ENCODE assay signal across 13 cellular contexts in the genomic region with DNA sequence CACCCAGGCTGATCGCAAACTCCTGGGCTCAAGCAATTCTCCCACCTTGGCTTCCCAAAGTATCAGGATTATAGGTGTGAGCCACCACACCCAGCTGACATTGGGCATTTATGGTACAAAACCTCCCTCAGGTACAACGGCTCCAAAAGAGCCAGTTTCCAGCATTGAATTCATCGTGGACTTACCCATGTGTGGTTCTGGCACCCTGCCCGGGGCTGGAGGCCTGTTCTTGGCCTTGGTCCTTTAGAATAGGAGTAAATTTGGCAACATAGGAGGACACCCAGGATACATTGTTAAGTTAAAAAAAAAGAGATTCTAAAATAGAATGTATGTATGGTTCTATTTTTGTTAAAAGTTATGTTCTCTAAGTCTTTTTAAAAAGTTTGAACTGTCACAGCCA. TPM values are rescaled to one million over a fixed set of nuclear protein-coding genes. Genes with fewer than 3 reads are reported as not detected.
A peak's percentile ranks its signal among the peaks of the same experiment; 100 is the strongest.
DNase-seq lines count a peak whose midpoint lies in the region; ATAC-seq and TF ChIP-seq lines count a peak whose summit lies in the region.
"Had no signal": no experiment of that assay in that cellular context is flagged by ENCODE, and none has a peak within 500 bp of the region (broad histone marks: within the 10 kb centered on the region; RNA-seq: fewer than 3 reads in every experiment).

No MANE protein-coding gene starts in this region.

- H3K9me3 ChIP-seq in GM23248 (ENCODE audit: low read depth) (no peaks in the 10 kb centered on the region), psoas muscle (no peaks in the 10 kb centered on the region)
- H3K9me3 ChIP-seq: SJSA1 had no signal

- H3K4me2 ChIP-seq in GM23248 (ENCODE audit: unreplicated experiment), result no peak overlapping the region

- no peaks in the 10 kb centered on the region for H3K79me2 ChIP-seq in GM23248 (ENCODE audit: insufficient read depth)

- H3K4me3 ChIP-seq in GM23248 (no peak overlapping the region), fibroblast of pulmonary artery (replicated peaks; ENCODE audit: low read depth, low read length) (no peak overlapping the region), psoas muscle (no peak overlapping the region)
- H3K4me3 ChIP-seq: SJSA1 had no signal

- no peak overlapping the region for H3K27ac ChIP-seq in GM23248
- peak overlapping the region; percentile 66 for H3K27ac ChIP-seq in VCaP
- no peak overlapping the region for H3K27ac ChIP-seq in psoas muscle
- H3K27ac ChIP-seq: SJSA1 had no signal

- in situ Hi-C loops in GM23248 (cut with MboI), result no loop called here

- H3F3A ChIP-seq in GM23248 (ENCODE audit: insufficient read depth), result no peaks in the 10 kb centered on the region

- no peaks in the 10 kb centered on the region for H4K20me1 ChIP-seq in GM23248 (ENCODE audit: insufficient read depth)

- H2AFZ ChIP-seq in GM23248, result no peak overlapping the region

- H3K27me3 ChIP-seq in GM23248 (replicated peaks; ENCODE audit: insufficient read depth) (no peaks in the 10 kb centered on the region), psoas muscle (ENCODE audit: insufficient read depth in 3 of 3, low read length in 2 of 3) (no peaks in the 10 kb centered on the region)
- H3K27me3 ChIP-seq: SJSA1 had no signal

- intact Hi-C loops in psoas muscle (cut with DNase I), result no loop called here

- 30 to 35% methylated on average over 4 of the region's 4 CpGs for WGBS in GM23248 (ENCODE audit: low coverage in 1 of 2, low lambda C conversion rate in 2 of 2, missing lambda C conversion rate in 2 of 2), 2 experiments
- WGBS in psoas muscle, 3 donors, result 31 to 35% (median 34%) methylated on average over 4 of the region's 4 CpGs

- H3K36me3 ChIP-seq in GM23248 (ENCODE audit: low read depth), result no peaks in the 10 kb centered on the region
- peaks cover 2 to 79% of the 10 kb centered on the region in 2 donors for H3K36me3 ChIP-seq in psoas muscle (ENCODE audit: insufficient read depth in 1 of 2, low read depth in 1 of 2)

- no peak for ATAC-seq in psoas muscle
- ATAC-seq: CD8-positive, alpha-beta T cell; WTC11 had no signal

- no peak overlapping the region for H3K9ac ChIP-seq in GM23248

- TF ChIP-seq CTCF in VCaP (conservative IDR thresholded peaks at IDR 0.05), result no peak
- no peak for TF ChIP-seq CTCF in fibroblast of pulmonary artery (IDR thresholded peaks at IDR 0.05; ENCODE audit: low read length, missing control alignments)
- TF ChIP-seq CTCF in psoas muscle (IDR thresholded peaks at IDR 0.05), result no peak

- H3K4me1 ChIP-seq in GM23248 (ENCODE audit: insufficient read depth) (no peaks in the 10 kb centered on the region), psoas muscle (peaks cover 7% of the 10 kb centered on the region)
- H3K4me1 ChIP-seq: SJSA1 had no signal

- no peaks in the 10 kb centered on the region for H3K9me2 ChIP-seq in GM23248 (ENCODE audit: insufficient read depth)

- peak; percentile 29 for DNase-seq in GM23248
- DNase-seq in fibroblast of pulmonary artery (ENCODE audit: low read depth), result peak; percentile 82
- DNase-seq in psoas muscle, result peak; percentile 64 to 68
- no peak for DNase-seq in effector CD4-positive, alpha-beta T cell
- DNase-seq in NCI-H526 treated with DMSO at 0.1 percent for 48 hours (lab: John Stamatoyannopoulos, UW), result no peak
- DNase-seq in SW 1271 (lab: John Stamatoyannopoulos, UW), result no peak
- DNase-seq in MV-4-11 (lab: John Stamatoyannopoulos, UW), result no peak
- DNase-seq: CD8-positive, alpha-beta T cell; NCI-H1436; NCI-H82 had no signal

RNA-seq across cellular contexts. Expression of gene EPHX1, which starts 25.8 kb away (rescaled TPM):
- 18.2 and 21.9 TPM in 2 replicates for total RNA-seq in GM23248 (2014; rRNA removed; shearing (Covaris generic))
- 16.6 and 17.0 TPM in 2 replicates for polyA plus RNA-seq in GM23248 (2016; fragmentation: Nextera tagmentation; extraction: Ambion mirVana)
- 100 to 1,000 TPM in 2 of 4 donors, 10 to 100 TPM in 2; 65.8 to 209 (median 98.1) TPM for total RNA-seq in psoas muscle
- 100 to 1,000 TPM in 1 of 3 donors, 10 to 100 TPM in 2; 19.4 to 118 (median 60.4) TPM for polyA plus RNA-seq in psoas muscle

RNA-seq across cellular contexts. Expression of gene TMEM63A, which starts 46.4 kb away (rescaled TPM):
- total RNA-seq in GM23248 (2014; rRNA removed; shearing (Covaris generic)), result 9.7 and 11.9 TPM in 2 replicates
- polyA plus RNA-seq in GM23248 (2016; fragmentation: Nextera tagmentation; extraction: Ambion mirVana), result 8.5 and 13.5 TPM in 2 replicates
- 10 to 100 TPM; 12.7 to 17.9 (median 16.0) TPM for total RNA-seq in psoas muscle
- 10 to 100 TPM in 2 of 3 donors, 1 to 10 TPM in 1; 7.1 to 14.2 (median 11.4) TPM for polyA plus RNA-seq in psoas muscle

RNA-seq across cellular contexts. Expression of gene LEFTY1, which starts 53.2 kb away (rescaled TPM):
- not detected in 2 replicates for total RNA-seq in GM23248 (2014; rRNA removed; shearing (Covaris generic))
- polyA plus RNA-seq in GM23248 (2016; fragmentation: Nextera tagmentation; extraction: Ambion mirVana), result not detected in 2 replicates
- under 1 TPM in 1 of 4 donors, not detected in 3; 0.26 TPM for total RNA-seq in psoas muscle
- polyA plus RNA-seq in psoas muscle, result under 1 TPM in 2 of 3 donors, not detected in 1; 0.08 to 0.13 TPM
- total RNA-seq: CD8-positive, alpha-beta T cell; SJSA1 had no signal

RNA-seq across cellular contexts. Expression of gene SRP9, which starts 58.1 kb away (rescaled TPM):
- total RNA-seq in GM23248 (2014; rRNA removed; shearing (Covaris generic)), result 321 and 446 TPM in 2 replicates
- polyA plus RNA-seq in GM23248 (2016; fragmentation: Nextera tagmentation; extraction: Ambion mirVana) (415 and 419 TPM in 2 replicates), psoas muscle (100 to 1,000 TPM; 137 to 216 (median 143) TPM)
- total RNA-seq in psoas muscle, result 100 to 1,000 TPM; 137 to 199 (median 154) TPM

Comparison
In these comparisons a context has a peak if more than half of its experiments do, and no peak if none do; other contexts are left out.
1. DNase-seq: peak in GM23248 (single experiment), fibroblast of pulmonary artery (single experiment) and psoas muscle (2 of 2); none in effector CD4-positive, alpha-beta T cell (single experiment), NCI-H526 treated with DMSO at 0.1 percent for 48 hours (single experiment), SW 1271 (0 of 2) and MV-4-11 (single experiment).